Comparison of ENCODE assay signal across 8 cellular contexts in the genomic region with DNA sequence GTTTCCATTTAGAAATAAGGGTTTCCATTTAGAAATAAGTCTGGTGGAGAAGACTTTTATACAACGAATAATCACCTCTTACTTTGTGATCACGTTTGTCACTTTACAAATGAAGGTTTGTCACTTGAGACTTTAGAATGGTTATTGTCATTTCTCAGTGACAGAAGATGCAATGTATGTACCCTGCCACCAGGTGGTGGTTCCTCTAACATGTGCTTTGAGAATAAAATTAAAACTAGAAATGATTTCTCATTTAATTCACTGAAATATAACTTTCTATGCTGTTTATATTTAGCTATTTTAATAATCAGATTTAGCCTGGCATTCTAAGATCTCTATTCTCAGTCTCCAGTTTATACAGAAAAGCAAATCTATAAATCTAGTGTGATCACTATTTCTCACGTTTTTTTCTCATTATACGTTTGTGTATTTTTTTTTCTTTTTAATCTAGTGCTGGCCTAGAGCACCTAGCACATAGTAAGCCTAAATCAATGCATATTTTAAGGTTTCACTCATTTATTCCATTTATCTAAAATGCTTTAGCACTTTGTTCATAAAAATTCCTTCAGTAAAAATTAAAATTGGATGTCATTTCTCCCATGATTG. TPM values are rescaled to one million over a fixed set of nuclear protein-coding genes. Genes with fewer than 3 reads are reported as not detected.
A peak's percentile ranks its signal among the peaks of the same experiment; 100 is the strongest.
DNase-seq lines count a peak whose midpoint lies in the region; ATAC-seq lines count a peak whose summit lies in the region.

No MANE protein-coding gene starts in this region.

- peaks cover 4% of the 10 kb centered on the region for H3K4me1 ChIP-seq in adipocyte (ENCODE audit: control insufficient read depth, insufficient read depth, low read length)

- H3K9me3 Mint-ChIP-seq in activated CD4-positive, alpha-beta T cell treated with anti-CD3 and anti-CD28 coated beads for 36 hours (ENCODE audit: low read depth), result peaks cover 7% of the 10 kb centered on the region
- H3K9me3 Mint-ChIP-seq in activated CD4-positive, alpha-beta T cell treated with anti-CD3 and anti-CD28 coated beads, Interleukin-2, amount 10 ng/mL, durations not matched to agents 24 days and 14 days, result no peaks in the 10 kb centered on the region
- H3K9me3 Mint-ChIP-seq in stimulated activated memory B cell treated with anti-CD40 and anti-IgM and Interleukin-4, amounts not matched to agents 10 μg/mL and 1 μg/mL and 100 μg/mL, for 72 hours, result peaks cover 16% of the 10 kb centered on the region

- no peaks in the 10 kb centered on the region for H3K4me1 Mint-ChIP-seq in activated CD4-positive, alpha-beta T cell treated with anti-CD3 and anti-CD28 coated beads for 36 hours
- no peaks in the 10 kb centered on the region for H3K4me1 Mint-ChIP-seq in activated CD4-positive, alpha-beta T cell treated with anti-CD3 and anti-CD28 coated beads, Interleukin-2, amount 10 ng/mL, durations not matched to agents 24 days and 14 days
- H3K4me1 Mint-ChIP-seq in stimulated activated memory B cell treated with anti-CD40 and anti-IgM and Interleukin-4, amounts not matched to agents 10 μg/mL and 1 μg/mL and 100 μg/mL, for 72 hours, result no peaks in the 10 kb centered on the region

- H3K27me3 ChIP-seq in adipocyte (replicated peaks; ENCODE audit: control insufficient read depth, insufficient read depth, low read length), result no peaks in the 10 kb centered on the region

- H3K36me3 Mint-ChIP-seq in activated CD4-positive, alpha-beta T cell treated with anti-CD3 and anti-CD28 coated beads for 36 hours (ENCODE audit: low read depth), result no peaks in the 10 kb centered on the region
- no peaks in the 10 kb centered on the region for H3K36me3 Mint-ChIP-seq in activated CD4-positive, alpha-beta T cell treated with anti-CD3 and anti-CD28 coated beads, Interleukin-2, amount 10 ng/mL, durations not matched to agents 24 days and 14 days (ENCODE audit: low read depth)
- H3K36me3 Mint-ChIP-seq in stimulated activated memory B cell treated with anti-CD40 and anti-IgM and Interleukin-4, amounts not matched to agents 10 μg/mL and 1 μg/mL and 100 μg/mL, for 72 hours, result no peaks in the 10 kb centered on the region

- ATAC-seq in activated CD4-positive, alpha-beta T cell treated with anti-CD3 and anti-CD28 coated beads for 36 hours, result no peak
- peak; percentile 83 for ATAC-seq in HG03354 (IDR thresholded peaks at IDR 0.05; ENCODE audit: poor library complexity, severe bottlenecking, unreplicated experiment)
- ATAC-seq in stimulated activated memory B cell treated with anti-CD40 and anti-IgM and Interleukin-4, amounts not matched to agents 10 μg/mL and 1 μg/mL and 100 μg/mL, for 72 hours, result no peak

- H3K36me3 ChIP-seq in adipocyte (ENCODE audit: control insufficient read depth, insufficient read depth, low read length, severe bottlenecking), result no peaks in the 10 kb centered on the region

- H3K9ac ChIP-seq in adipocyte (ENCODE audit: low read length), result no peak overlapping the region

- H3K4me3 ChIP-seq in adipocyte (ENCODE audit: low read length), result no peak overlapping the region

- peak; percentile 12 for DNase-seq in activated CD4-positive, alpha-beta T cell treated with anti-CD3 and anti-CD28 coated beads for 36 hours
- DNase-seq in activated CD4-positive, alpha-beta T cell treated with anti-CD3 and anti-CD28 coated beads, Interleukin-2, amount 10 ng/mL, durations not matched to agents 24 days and 14 days, result no peak
- DNase-seq in adipocyte (ENCODE audit: low read depth) (peak; percentile 27), medulla oblongata (ENCODE audit: extremely low spot score) (peak; percentile 13), glomerular visceral epithelial cell (ENCODE audit: extremely low spot score) (no peak), GF-D8 (lab: John Stamatoyannopoulos, UW) (no peak)

- no peak overlapping the region for H3K4me3 Mint-ChIP-seq in activated CD4-positive, alpha-beta T cell treated with anti-CD3 and anti-CD28 coated beads for 36 hours
- H3K4me3 Mint-ChIP-seq in activated CD4-positive, alpha-beta T cell treated with anti-CD3 and anti-CD28 coated beads, Interleukin-2, amount 10 ng/mL, durations not matched to agents 24 days and 14 days, result no peak overlapping the region
- H3K4me3 Mint-ChIP-seq in stimulated activated memory B cell treated with anti-CD40 and anti-IgM and Interleukin-4, amounts not matched to agents 10 μg/mL and 1 μg/mL and 100 μg/mL, for 72 hours, result no peak overlapping the region

- H3K27ac Mint-ChIP-seq in activated CD4-positive, alpha-beta T cell treated with anti-CD3 and anti-CD28 coated beads for 36 hours, result no peak overlapping the region
- H3K27ac Mint-ChIP-seq in activated CD4-positive, alpha-beta T cell treated with anti-CD3 and anti-CD28 coated beads, Interleukin-2, amount 10 ng/mL, durations not matched to agents 24 days and 14 days, result no peak overlapping the region
- H3K27ac Mint-ChIP-seq in stimulated activated memory B cell treated with anti-CD40 and anti-IgM and Interleukin-4, amounts not matched to agents 10 μg/mL and 1 μg/mL and 100 μg/mL, for 72 hours, result no peak overlapping the region

- no peaks in the 10 kb centered on the region for H3K27me3 Mint-ChIP-seq in activated CD4-positive, alpha-beta T cell treated with anti-CD3 and anti-CD28 coated beads for 36 hours
- H3K27me3 Mint-ChIP-seq in activated CD4-positive, alpha-beta T cell treated with anti-CD3 and anti-CD28 coated beads, Interleukin-2, amount 10 ng/mL, durations not matched to agents 24 days and 14 days, result no peaks in the 10 kb centered on the region
- H3K27me3 Mint-ChIP-seq in stimulated activated memory B cell treated with anti-CD40 and anti-IgM and Interleukin-4, amounts not matched to agents 10 μg/mL and 1 μg/mL and 100 μg/mL, for 72 hours, result no peaks in the 10 kb centered on the region

- CTCF ChIA-PET in activated CD4-positive, alpha-beta T cell treated with anti-CD3 and anti-CD28 coated beads for 36 hours (lab: Charles Lee), result no interaction called here

- intact Hi-C loops in activated CD4-positive, alpha-beta T cell treated with anti-CD3 and anti-CD28 coated beads for 36 hours (cut with DNase I, micrococcal nuclease), result loop anchor here (5.0 kb wide), 1 partner anchor 136 kb away; no protein-coding TSS in a partner anchor
- intact Hi-C loops in activated CD4-positive, alpha-beta T cell treated with anti-CD3 and anti-CD28 coated beads, Interleukin-2, amount 10 ng/mL, durations not matched to agents 24 days and 14 days (cut with micrococcal nuclease), result loop anchor here (2.0 kb wide), 1 partner anchor 135 kb away; no protein-coding TSS in a partner anchor

- H3K9me3 ChIP-seq in adipocyte (ENCODE audit: control insufficient read depth, low read length), result no peaks in the 10 kb centered on the region

- POLR2A ChIA-PET in activated CD4-positive, alpha-beta T cell treated with anti-CD3 and anti-CD28 coated beads for 36 hours (lab: Charles Lee), result no interaction called here

RNA-seq across cellular contexts. Expression of a gene that starts 57.4 kb away (rescaled TPM):
- total RNA-seq in activated CD4-positive, alpha-beta T cell treated with anti-CD3 and anti-CD28 coated beads for 36 hours, result not detected
- not detected in 2 replicates for total RNA-seq in activated CD4-positive, alpha-beta T cell treated with anti-CD3 and anti-CD28 coated beads, Interleukin-2, amount 10 ng/mL, durations not matched to agents 24 days and 14 days

Comparison
In these comparisons a context has a peak if more than half of its experiments do, and no peak if none do; other contexts are left out.
1. DNase-seq: peak in activated CD4-positive, alpha-beta T cell treated with anti-CD3 and anti-CD28 coated beads for 36 hours (single experiment), adipocyte (single experiment) and medulla oblongata (single experiment); none in activated CD4-positive, alpha-beta T cell treated with anti-CD3 and anti-CD28 coated beads, Interleukin-2, amount 10 ng/mL, durations not matched to agents 24 days and 14 days (single experiment), glomerular visceral epithelial cell (single experiment) and GF-D8 (single experiment).